In the genomic region with DNA sequence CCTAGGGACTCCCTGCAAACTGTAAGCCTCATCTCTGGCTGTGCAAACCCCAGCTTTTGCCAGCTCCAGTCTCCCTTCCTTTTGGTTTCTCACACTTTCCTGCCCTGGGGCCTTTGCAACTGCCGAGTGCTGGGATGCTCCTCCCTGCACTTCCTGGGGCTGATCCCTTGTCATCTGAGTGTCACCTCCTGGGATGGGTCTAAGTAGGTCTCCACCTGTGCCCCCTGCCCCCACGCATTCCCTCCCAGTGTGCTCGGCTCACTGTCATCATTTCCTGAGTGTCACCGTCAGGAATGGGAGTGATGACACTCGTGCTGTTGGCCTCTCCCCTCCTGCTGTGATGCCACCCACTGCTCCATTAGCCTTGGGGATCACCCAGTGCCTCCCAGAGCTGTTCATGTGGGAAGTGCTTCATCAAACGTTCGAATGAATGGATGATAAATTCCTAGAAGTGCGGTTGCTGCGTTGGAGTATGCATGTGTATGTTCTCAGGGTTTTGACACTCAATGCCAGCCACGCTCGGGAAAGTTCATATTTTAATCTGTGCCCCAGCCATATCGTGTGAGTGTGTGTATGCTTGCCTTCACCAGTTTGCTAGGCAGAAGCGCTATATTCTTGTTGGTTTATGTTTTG, we compare ENCODE assay signal across 12 cellular contexts.
"Had no signal": no experiment of that assay in that cellular context is flagged by ENCODE, and none has a peak within 500 bp of the region (broad histone marks: within the 10 kb centered on the region; RNA-seq: fewer than 3 reads in every experiment).

No MANE protein-coding gene starts in this region.

- H3K4me1 ChIP-seq: pancreas had no signal

- ATAC-seq: left lobe of liver; mucosa of descending colon; naive thymus-derived CD8-positive, alpha-beta T cell; pancreas; stimulated activated effector memory CD8-positive, alpha-beta T cell treated with anti-CD3 and anti-CD28 coated beads, Interleukin-12 subunit alpha, Interleukin-12 subunit beta, amount 100 ng/mL, for 72 hours had no signal

- H3K36me3 ChIP-seq: pancreas, sigmoid colon had no signal

- DNase-seq: activated CD4-positive, CD25-positive, alpha-beta regulatory T cell treated with anti-CD3 and anti-CD28 coated beads, Interleukin-2, amount 50 U/mL, for 72 hours; activated naive CD4-positive, alpha-beta T cell treated with anti-CD3 and anti-CD28 coated beads, Interleukin-2, amount 10 ng/mL, durations not matched to agents 7 days and 5 days; mammary epithelial cell; pancreas; sigmoid colon; stimulated activated CD4-positive, alpha-beta T cell treated with anti-CD3 and anti-CD28 coated beads, Interleukin-2, amount 100 ng/mL, for 24 hours; T-helper 9 cell had no signal

- H3K4me3 ChIP-seq: mucosa of descending colon, pancreas, sigmoid colon, thoracic aorta had no signal

- H3K27me3 ChIP-seq: pancreas, sigmoid colon had no signal

- H3K27ac ChIP-seq: pancreas, sigmoid colon, thoracic aorta had no signal
